ENCODE assay signal across 21 cellular contexts in the genomic region with DNA sequence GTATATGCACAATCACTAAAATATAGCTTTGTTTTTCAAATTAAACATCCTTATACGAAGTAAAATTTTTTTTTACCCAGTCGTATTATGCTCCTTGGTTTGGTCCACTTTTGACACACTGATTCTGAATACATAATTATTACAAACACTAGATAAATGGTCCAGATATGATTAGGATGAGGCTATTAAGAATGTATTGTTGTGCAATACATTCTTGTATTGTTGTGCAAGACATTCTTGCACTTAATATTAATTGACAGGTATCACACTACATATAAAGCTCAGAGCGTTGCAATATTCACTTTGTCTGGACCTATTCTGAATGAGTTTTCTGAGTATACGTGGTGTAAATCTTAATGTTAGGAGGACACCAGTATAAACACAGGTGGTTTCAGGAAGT.
A peak's percentile ranks its signal among the peaks of the same experiment; 100 is the strongest.
DNase-seq lines count a peak whose midpoint lies in the region; ATAC-seq, FAIRE-seq and TF ChIP-seq lines count a peak whose summit lies in the region.
"Had no signal": no experiment of that assay in that cellular context is flagged by ENCODE, and none has a peak within 500 bp of the region (broad histone marks: within the 10 kb centered on the region; RNA-seq: fewer than 3 reads in every experiment).

No MANE protein-coding gene starts in this region.

- no peak overlapping the region for H3K27ac Mint-ChIP-seq in activated CD8-positive, alpha-beta memory T cell treated with anti-CD3 and anti-CD28 coated beads, Interleukin-2, amount 10 ng/mL, durations not matched to agents 7 days and 5 days
- H3K27ac Mint-ChIP-seq: B cell; CD4-positive, alpha-beta T cell; CD8-positive, alpha-beta T cell had no signal

- no peak overlapping the region for H2AK5ac ChIP-seq in IMR-90 (ENCODE audit: low read depth, low read length)

- no peak overlapping the region for H2AK9ac ChIP-seq in IMR-90 (replicated peaks; ENCODE audit: low read depth, low read length, poor library complexity)

- no peak overlapping the region for H2BK15ac ChIP-seq in IMR-90 (ENCODE audit: low read depth, low read length)

- H3K4ac ChIP-seq in IMR-90 (ENCODE audit: low read depth, low read length): no peak overlapping the region

- no peak overlapping the region for H3K23ac ChIP-seq in IMR-90 (ENCODE audit: low read depth, low read length)

- TF ChIP-seq RAD21 in A549 (conservative IDR thresholded peaks at IDR 0.05 in 1 of 2, IDR thresholded peaks at IDR 0.05 in 1 of 2) (no peak), IMR-90 (IDR thresholded peaks at IDR 0.05; ENCODE audit: low read length) (no peak), K562 (CRISPR knock-in tag; conservative IDR thresholded peaks at IDR 0.05 in 1 of 2, IDR thresholded peaks at IDR 0.05 in 1 of 2) (no peak)

- in situ Hi-C loops in IMR-90 (cut with MboI; ENCODE audit: low sequenced_read_pairs) (no loop called here), K562 (cut with MboI) (no loop called here)

- H4K91ac ChIP-seq in IMR-90 (ENCODE audit: insufficient read depth, low read depth, low read length): no peak overlapping the region

- no peak overlapping the region for H3K27ac ChIP-seq in A549
- no peak overlapping the region for H3K27ac ChIP-seq in IMR-90 (ENCODE audit: insufficient read depth, low read length)
- H3K27ac ChIP-seq in K562 (ENCODE audit: extremely low read depth, low read depth, low read length): no peak overlapping the region
- H3K27ac ChIP-seq: BLaER1 treated with 17β-estradiol and CSF1 and Interleukin-3, amounts not matched to agents 10 nM and 100 nM; C4-2B had no signal

- intact Hi-C loops in IMR-90 (cut with micrococcal nuclease) (no loop called here), K562 (cut with micrococcal nuclease) (no loop called here)

- no peak overlapping the region for H2AFZ ChIP-seq in IMR-90 (replicated peaks; ENCODE audit: low read length, poor library complexity)
- no peak overlapping the region for H2AFZ ChIP-seq in K562 (ENCODE audit: low read depth, low read length)

- TF ChIP-seq EP300 in A549 (IDR thresholded peaks at IDR 0.05) (no peak), K562 (IDR thresholded peaks at IDR 0.05; ENCODE audit: low read length) (no peak)

- TF ChIP-seq CTCF in A549 (IDR thresholded peaks at IDR 0.05) (no peak), IMR-90 (conservative IDR thresholded peaks at IDR 0.05; ENCODE audit: low read depth, low read length) (no peak), K562 (IDR thresholded peaks at IDR 0.05 in 2 of 3, conservative IDR thresholded peaks at IDR 0.05 in 1 of 3; ENCODE audit: insufficient read depth in 2 of 3, low read depth in 1 of 3, low read length in 3 of 3) (no peak)

- H3K9ac ChIP-seq in IMR-90 (ENCODE audit: low read depth, low read length) (no peak overlapping the region), K562 (ENCODE audit: insufficient read depth in 1 of 2, low read depth in 2 of 2, low read length in 2 of 2) (no peak overlapping the region)
- H3K9ac ChIP-seq: BLaER1 treated with 17β-estradiol and CSF1 and Interleukin-3, amounts not matched to agents 10 nM and 100 nM had no signal

- H3K79me2 ChIP-seq in K562 (ENCODE audit: control insufficient read depth, insufficient read depth, low read length): no peaks in the 10 kb centered on the region

- 2% methylated on average over 4 of the region's 4 CpGs for WGBS in A549 (ENCODE audit: missing lambda C conversion rate)
- no CpG with 5 or more reads among the region's 4 CpGs for WGBS in IMR-90 (ENCODE audit: extremely low coverage in 2 of 2, insufficient read length in 1 of 2), 2 experiments
- 0% methylated on average over 4 of the region's 4 CpGs for WGBS in K562 (ENCODE audit: insufficient coverage, low coverage, missing lambda C conversion rate)

- dilution Hi-C loops in IMR-90 (cut with HindIII; ENCODE audit: low sequenced_read_pairs, unreplicated experiment): no loop called here

- ATAC-seq in A549 (no peak), IMR-90 (ENCODE audit: low read depth) (no peak), K562 (no peak)
- ATAC-seq in activated CD8-positive, alpha-beta memory T cell treated with anti-CD3 and anti-CD28 coated beads, Interleukin-2, amount 10 ng/mL, durations not matched to agents 7 days and 5 days: no peak
- ATAC-seq: CD8-positive, alpha-beta T cell had no signal

- H3K9me3 ChIP-seq in A549 (no peaks in the 10 kb centered on the region), IMR-90 (ENCODE audit: control insufficient read depth, insufficient read depth, low read length) (no peaks in the 10 kb centered on the region), K562 (replicated peaks; ENCODE audit: control insufficient read depth, insufficient read depth, low read depth, low read length) (no peaks in the 10 kb centered on the region)
- H3K9me3 ChIP-seq: BLaER1 treated with 17β-estradiol and CSF1 and Interleukin-3, amounts not matched to agents 10 nM and 100 nM; Caco-2 had no signal

- H3K56ac ChIP-seq in IMR-90 (ENCODE audit: extremely low read depth, insufficient read depth, low read length): no peak overlapping the region

- H3K14ac ChIP-seq in IMR-90 (replicated peaks; ENCODE audit: low read depth, low read length): no peak overlapping the region

- CTCF ChIA-PET in A549 (lab: Yijun Ruan, JAX): no interaction called here
- CTCF ChIA-PET in IMR-90 (lab: Yijun Ruan, JAX): no interaction called here
- CTCF ChIA-PET in K562 (lab: Yijun Ruan, JAX; ENCODE audit: low intra/inter-chr PET ratio): no interaction called here
- CTCF ChIA-PET in activated CD8-positive, alpha-beta memory T cell treated with anti-CD3 and anti-CD28 coated beads, Interleukin-2, amount 10 ng/mL, durations not matched to agents 7 days and 5 days (lab: Charles Lee): no interaction called here

- DNase-seq in A549 (ENCODE audit: low read depth in 1 of 2, low spot score in 1 of 2): no peak
- DNase-seq in IMR-90: no peak
- no peak for DNase-seq in K562 (ENCODE audit: extremely low read depth in 1 of 4, low spot score in 3 of 4)
- no peak for DNase-seq in activated CD8-positive, alpha-beta memory T cell treated with anti-CD3 and anti-CD28 coated beads, Interleukin-2, amount 10 ng/mL, durations not matched to agents 7 days and 5 days
- no peak for DNase-seq in NCI-H524 (lab: John Stamatoyannopoulos, UW)
- DNase-seq: 8988T; AML-193; Caco-2; Calu3; CD4-positive, alpha-beta T cell; CD8-positive, alpha-beta T cell; DMS79 treated with DMSO at 0.1 percent for 48 hours; GF-D8 had no signal

- H3K4me1 ChIP-seq in A549 (no peaks in the 10 kb centered on the region), IMR-90 (ENCODE audit: control insufficient read depth, insufficient read depth, low read length) (no peaks in the 10 kb centered on the region), K562 (replicated peaks in 1 of 2; ENCODE audit: control insufficient read depth in 2 of 2, insufficient read depth in 2 of 2, low read length in 2 of 2) (no peaks in the 10 kb centered on the region)
- H3K4me1 ChIP-seq: BLaER1 treated with 17β-estradiol and CSF1 and Interleukin-3, amounts not matched to agents 10 nM and 100 nM; Caco-2 had no signal

- no peak overlapping the region for H3K4me3 Mint-ChIP-seq in activated CD8-positive, alpha-beta memory T cell treated with anti-CD3 and anti-CD28 coated beads, Interleukin-2, amount 10 ng/mL, durations not matched to agents 7 days and 5 days
- H3K4me3 Mint-ChIP-seq: B cell; CD4-positive, alpha-beta T cell; CD8-positive, alpha-beta T cell had no signal

- no peak overlapping the region for H4K8ac ChIP-seq in IMR-90 (ENCODE audit: low read depth in 2 of 2, low read length in 2 of 2)

- BruUV-seq in IMR-90 (replicated peaks; lab: Mats Ljungman, UMichigan) (no TSS peak), K562 (replicated peaks; lab: Mats Ljungman, UMichigan) (no TSS peak)

- H3K36me3 Mint-ChIP-seq in activated CD8-positive, alpha-beta memory T cell treated with anti-CD3 and anti-CD28 coated beads, Interleukin-2, amount 10 ng/mL, durations not matched to agents 7 days and 5 days: no peaks in the 10 kb centered on the region
- H3K36me3 Mint-ChIP-seq: CD8-positive, alpha-beta T cell had no signal

- H3K27me3 Mint-ChIP-seq in activated CD8-positive, alpha-beta memory T cell treated with anti-CD3 and anti-CD28 coated beads, Interleukin-2, amount 10 ng/mL, durations not matched to agents 7 days and 5 days: no peaks in the 10 kb centered on the region
- H3K27me3 Mint-ChIP-seq: B cell; CD4-positive, alpha-beta T cell had no signal

- no peaks in the 10 kb centered on the region for H3K79me1 ChIP-seq in IMR-90 (ENCODE audit: low read depth in 1 of 2, low read length in 2 of 2)

- H3K18ac ChIP-seq in IMR-90 (ENCODE audit: low read depth, low read length): no peak overlapping the region

- FAIRE-seq in A549 (lab: Jason Lieb, UNC) (peak; percentile 13), K562 (lab: Jason Lieb, UNC) (no peak)
- FAIRE-seq: A204.1, D721Med, G401.6, GM12891, GM19239 had no signal

- H3K9me1 ChIP-seq in IMR-90 (ENCODE audit: insufficient read depth, low read length) (no peaks in the 10 kb centered on the region), K562 (ENCODE audit: control insufficient read depth, insufficient read depth, low read length) (no peaks in the 10 kb centered on the region)

- H3K36me3 ChIP-seq in IMR-90 (ENCODE audit: control insufficient read depth, insufficient read depth, low read length): no peaks in the 10 kb centered on the region
- no peaks in the 10 kb centered on the region for H3K36me3 ChIP-seq in K562 (ENCODE audit: control insufficient read depth, insufficient read depth, low read length)
- H3K36me3 ChIP-seq: BLaER1 treated with 17β-estradiol and CSF1 and Interleukin-3, amounts not matched to agents 10 nM and 100 nM had no signal

- no peak for TF ChIP-seq POLR2A in A549 (IDR thresholded peaks at IDR 0.05; ENCODE audit: low read length)
- TF ChIP-seq POLR2A in IMR-90 (IDR thresholded peaks at IDR 0.05; ENCODE audit: low read depth, low read length): no peak
- no peak for TF ChIP-seq POLR2A in K562 (conservative IDR thresholded peaks at IDR 0.05)

- no peaks in the 10 kb centered on the region for H3K4me1 Mint-ChIP-seq in activated CD8-positive, alpha-beta memory T cell treated with anti-CD3 and anti-CD28 coated beads, Interleukin-2, amount 10 ng/mL, durations not matched to agents 7 days and 5 days
- H3K4me1 Mint-ChIP-seq: B cell had no signal

- no peak overlapping the region for H4K5ac ChIP-seq in IMR-90 (ENCODE audit: low read depth, low read length)

- POLR2A ChIA-PET in A549 (lab: Yijun Ruan, JAX): no interaction called here
- POLR2A ChIA-PET in IMR-90 (lab: Charles Lee; ENCODE audit: unreplicated experiment): no interaction called here
- POLR2A ChIA-PET in K562 (lab: Yijun Ruan, JAX): no interaction called here

- H4K20me1 ChIP-seq in IMR-90 (ENCODE audit: insufficient read depth, low read length) (no peaks in the 10 kb centered on the region), K562 (replicated peaks; ENCODE audit: control insufficient read depth, insufficient read depth, low read length) (no peaks in the 10 kb centered on the region)
- H4K20me1 ChIP-seq: BLaER1 treated with 17β-estradiol and CSF1 and Interleukin-3, amounts not matched to agents 10 nM and 100 nM had no signal

- peaks cover 4% of the 10 kb centered on the region for H3K9me3 Mint-ChIP-seq in activated CD8-positive, alpha-beta memory T cell treated with anti-CD3 and anti-CD28 coated beads, Interleukin-2, amount 10 ng/mL, durations not matched to agents 7 days and 5 days (ENCODE audit: low read depth)
- H3K9me3 Mint-ChIP-seq: CD4-positive, alpha-beta T cell; CD8-positive, alpha-beta T cell had no signal

- H3K27me3 ChIP-seq in IMR-90 (ENCODE audit: control insufficient read depth, insufficient read depth, low read length) (no peaks in the 10 kb centered on the region), K562 (ENCODE audit: control insufficient read depth in 2 of 2, insufficient read depth in 2 of 2, low read length in 2 of 2) (no peaks in the 10 kb centered on the region)

- H2BK120ac ChIP-seq in IMR-90 (ENCODE audit: low read depth, low read length): no peak overlapping the region

- no peak overlapping the region for H2BK20ac ChIP-seq in IMR-90 (ENCODE audit: low read depth, low read length)

- H3K4me2 ChIP-seq in A549 (no peak overlapping the region), IMR-90 (ENCODE audit: low read depth, low read length) (no peak overlapping the region), K562 (ENCODE audit: insufficient read depth, low read length) (no peak overlapping the region)
- H3K4me2 ChIP-seq: BLaER1 treated with 17β-estradiol and CSF1 and Interleukin-3, amounts not matched to agents 10 nM and 100 nM had no signal

- no peak overlapping the region for H2BK5ac ChIP-seq in IMR-90 (ENCODE audit: low read depth, low read length, poor library complexity, severe bottlenecking)

- H3K4me3 ChIP-seq in A549 (no peak overlapping the region), IMR-90 (ENCODE audit: insufficient read depth, low read depth, low read length) (no peak overlapping the region), K562 (no peak overlapping the region)
- H3K4me3 ChIP-seq: BLaER1 treated with 17β-estradiol and CSF1 and Interleukin-3, amounts not matched to agents 10 nM and 100 nM had no signal

Comparison
In these comparisons a context has a peak if more than half of its experiments do, and no peak if none do; other contexts are left out.
1. Of the 35 proteins assayed by ChIP-seq in both K562 and A549: peak only in K562: CEBPB; only in A549: none; in both: none; in neither: 34.